ENCODE assay signal across 1 cellular context in genomic region chr20:45934587-45935415, GRCh38.
A peak's percentile ranks its signal among the peaks of the same experiment; 100 is the strongest.
TF ChIP-seq lines count a peak whose summit lies in the region.

Gene PCIF1, plus strand, starts transcription at chr20:45934683. Its CDS starts 4,317 bp downstream, at chr20:45939000.

TF ChIP-seq in HepG2, 621 proteins besides CTCF, POLR2A, EP300 and RAD21 (continued from another document and continues in another):
- TF ChIP-seq SAFB2 (CRISPR knock-in tag; IDR thresholded peaks at IDR 0.05; ENCODE audit: borderline replicate concordance, low read depth) (peak; percentile 98), SRSF9 (IDR thresholded peaks at IDR 0.05; ENCODE audit: borderline replicate concordance, insufficient read depth, low read depth, low read length, poor library complexity, severe bottlenecking) (no peak), GABPB1 (CRISPR knock-in tag; IDR thresholded peaks at IDR 0.05) (peak; percentile 96), ZNF605 (CRISPR knock-in tag; IDR thresholded peaks at IDR 0.05) (peak; percentile 28; the same call in 1 of the 2 replicates), SP2 (CRISPR knock-in tag; IDR thresholded peaks at IDR 0.05) (peak; percentile 84), ZNF552 (CRISPR knock-in tag; IDR thresholded peaks at IDR 0.05; ENCODE audit: borderline replicate concordance) (peak; percentile 95; the same call in 1 of the 2 replicates), RARA (CRISPR knock-in tag; IDR thresholded peaks at IDR 0.05) (peak; percentile 51), PITX1 (CRISPR knock-in tag; IDR thresholded peaks at IDR 0.05) (peak; percentile 78; the same call in 1 of the 2 replicates), DZIP1 (CRISPR knock-in tag; IDR thresholded peaks at IDR 0.05) (peak; percentile 99), ZNF512 (CRISPR knock-in tag; IDR thresholded peaks at IDR 0.05) (peak; percentile 66; the same call in 1 of the 2 replicates), ZSCAN5A (CRISPR knock-in tag; IDR thresholded peaks at IDR 0.05; ENCODE audit: borderline replicate concordance) (peak; percentile 73), REXO4 (CRISPR knock-in tag; IDR thresholded peaks at IDR 0.05; ENCODE audit: borderline replicate concordance) (no peak), ARNT (IDR thresholded peaks at IDR 0.05) (no peak), MAZ (IDR thresholded peaks at IDR 0.05; ENCODE audit: borderline replicate concordance, low read depth, low read length) (peak; percentile 91), MAZ (CRISPR knock-in tag; IDR thresholded peaks at IDR 0.05; ENCODE audit: low read depth) (peak; percentile 97), RELA (CRISPR knock-in tag; IDR thresholded peaks at IDR 0.05) (peak; percentile 88; the same call in 1 of the 2 replicates), MIER2 (CRISPR knock-in tag; IDR thresholded peaks at IDR 0.05) (no peak), MZF1 (CRISPR knock-in tag; IDR thresholded peaks at IDR 0.05; ENCODE audit: borderline replicate concordance) (no peak; the same call in none of the 2 replicates), MBD4 (IDR thresholded peaks at IDR 0.05; ENCODE audit: borderline replicate concordance, low read length) (no peak), ZNF563 (CRISPR knock-in tag; IDR thresholded peaks at IDR 0.05) (peak; percentile 98), ZNF207 (IDR thresholded peaks at IDR 0.05; ENCODE audit: borderline replicate concordance) (no peak), ONECUT2 (CRISPR knock-in tag; IDR thresholded peaks at IDR 0.05) (peak; percentile 30; the same call in 1 of the 2 replicates), KLF16 (CRISPR knock-in tag; IDR thresholded peaks at IDR 0.05) (peak; percentile 90 to 96), ZNF253 (CRISPR knock-in tag; IDR thresholded peaks at IDR 0.05; ENCODE audit: borderline replicate concordance) (peak; percentile 62), ZNF766 (CRISPR knock-in tag; IDR thresholded peaks at IDR 0.05; ENCODE audit: borderline replicate concordance) (no peak), TAF1 (CRISPR knock-in tag; IDR thresholded peaks at IDR 0.05) (peak; percentile 100), ZNF775 (CRISPR knock-in tag; IDR thresholded peaks at IDR 0.05; ENCODE audit: borderline replicate concordance) (no peak), AHR (CRISPR knock-in tag; IDR thresholded peaks at IDR 0.05) (peak; percentile 99), PREB (CRISPR knock-in tag; IDR thresholded peaks at IDR 0.05) (no peak), NFKBIZ (CRISPR knock-in tag; IDR thresholded peaks at IDR 0.05) (peak; percentile 85), PAXIP1 (CRISPR knock-in tag; conservative IDR thresholded peaks at IDR 0.05) (peak; percentile 60), XBP1 (CRISPR knock-in tag; IDR thresholded peaks at IDR 0.05) (no peak), KMT2B (CRISPR knock-in tag; IDR thresholded peaks at IDR 0.05) (peak; percentile 58), CBX2 (IDR thresholded peaks at IDR 0.05; ENCODE audit: low read depth, low read length) (no peak), CBX2 (CRISPR knock-in tag; IDR thresholded peaks at IDR 0.05; ENCODE audit: low read depth) (peak; percentile 24; the same call in 1 of the 2 replicates), HCFC1 (IDR thresholded peaks at IDR 0.05; ENCODE audit: low read depth, low read length) (peak; percentile 97), PCBP1 (IDR thresholded peaks at IDR 0.05; ENCODE audit: borderline replicate concordance, low read depth, low read length) (peak; percentile 98), FIP1L1 (IDR thresholded peaks at IDR 0.05; ENCODE audit: borderline replicate concordance, insufficient read depth, low read depth, low read length) (peak; percentile 92; the same call in 1 of the 2 replicates), GMEB2 (CRISPR knock-in tag; IDR thresholded peaks at IDR 0.05; ENCODE audit: low read depth) (peak; percentile 66; the same call in 1 of the 2 replicates), ZNF251 (CRISPR knock-in tag; IDR thresholded peaks at IDR 0.05) (peak; percentile 91; the same call in 1 of the 2 replicates), ATF1 (CRISPR knock-in tag; IDR thresholded peaks at IDR 0.05) (no peak), HOXA3 (CRISPR knock-in tag; IDR thresholded peaks at IDR 0.05) (peak; percentile 99), KAT2B (IDR thresholded peaks at IDR 0.05; ENCODE audit: borderline replicate concordance, low read depth, low read length) (no peak), GPN1 (CRISPR knock-in tag; IDR thresholded peaks at IDR 0.05; ENCODE audit: borderline replicate concordance) (peak; percentile 96), SSRP1 (CRISPR knock-in tag; IDR thresholded peaks at IDR 0.05) (no peak), MLX (CRISPR knock-in tag; IDR thresholded peaks at IDR 0.05) (peak; percentile 54; the same call in 1 of the 2 replicates), ZXDC (CRISPR knock-in tag; IDR thresholded peaks at IDR 0.05) (peak; percentile 60; the same call in 1 of the 2 replicates)
